Comparison of ENCODE assay signal across 16 cellular contexts in the genomic region with DNA sequence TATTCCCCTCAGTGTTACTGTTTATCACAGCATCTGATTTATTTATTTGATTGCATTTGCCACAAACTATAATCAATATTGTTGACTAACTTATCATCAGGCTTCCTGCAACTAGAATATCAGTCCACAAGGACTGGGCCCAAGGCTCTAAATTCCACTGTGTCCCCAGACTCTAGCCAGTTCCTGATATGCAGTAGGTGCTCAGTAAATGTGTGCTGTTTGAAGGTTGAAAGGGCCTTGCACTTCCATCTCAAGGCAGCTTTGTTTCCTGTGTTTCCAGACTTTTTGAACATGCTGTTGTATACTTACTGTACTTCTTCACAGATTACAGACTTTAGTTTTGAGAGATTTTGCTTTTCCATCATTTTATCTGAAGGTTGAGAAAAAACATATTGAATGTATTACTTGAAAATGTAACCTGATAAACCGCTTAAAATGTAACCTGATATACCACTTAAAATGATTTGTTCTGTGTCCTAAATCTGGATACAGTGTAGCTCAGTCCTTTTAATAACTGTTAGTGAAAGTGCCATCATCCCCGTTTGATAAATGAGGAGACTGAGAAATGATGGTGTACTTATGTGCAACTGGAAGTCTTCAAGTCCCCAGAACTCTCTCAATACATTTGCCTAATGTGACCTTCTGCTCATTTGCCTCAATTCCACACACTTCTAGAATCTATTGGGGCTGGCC.
"Had no signal": no experiment of that assay in that cellular context is flagged by ENCODE, and none has a peak within 500 bp of the region (broad histone marks: within the 10 kb centered on the region; RNA-seq: fewer than 3 reads in every experiment).

No MANE protein-coding gene starts in this region.

- H3K9me3 Mint-ChIP-seq: activated CD4-positive, alpha-beta T cell treated with anti-CD3 and anti-CD28 coated beads, Interleukin-2, amount 10 ng/mL, durations not matched to agents 7 days and 5 days; brain; natural killer cell had no signal

- H3K4me3 Mint-ChIP-seq: activated CD4-positive, alpha-beta T cell treated with anti-CD3 and anti-CD28 coated beads, Interleukin-2, amount 10 ng/mL, durations not matched to agents 7 days and 5 days; brain; natural killer cell had no signal

- H3K27ac Mint-ChIP-seq: activated CD4-positive, alpha-beta T cell treated with anti-CD3 and anti-CD28 coated beads, Interleukin-2, amount 10 ng/mL, durations not matched to agents 7 days and 5 days; progenitor cell of endocrine pancreas had no signal

- H3K27ac ChIP-seq: transverse colon had no signal

- H3K4me3 ChIP-seq: lung, smooth muscle cell, transverse colon had no signal

- H3K4me1 ChIP-seq: transverse colon had no signal

- H3K4me1 Mint-ChIP-seq: activated CD4-positive, alpha-beta T cell treated with anti-CD3 and anti-CD28 coated beads, Interleukin-2, amount 10 ng/mL, durations not matched to agents 7 days and 5 days; brain; natural killer cell had no signal

- ATAC-seq: natural killer cell, right cardiac atrium had no signal

- H3K27me3 ChIP-seq: transverse colon had no signal

- H3K9me3 ChIP-seq: transverse colon had no signal

- DNase-seq: activated CD4-positive, alpha-beta T cell treated with anti-CD3 and anti-CD28 coated beads, Interleukin-2, amount 10 ng/mL, durations not matched to agents 7 days and 5 days; activated CD4-positive, CD25-positive, alpha-beta regulatory T cell; activated gamma-delta T cell; activated T-cell treated with anti-CD3 and anti-CD28 coated beads for 4 hours; amygdala; cerebellar nuclear complex; dermis blood vessel endothelial cell; natural killer cell; right cardiac atrium; stimulated activated naive CD4-positive, alpha-beta T cell; substantia nigra; transverse colon had no signal

- H3K27me3 Mint-ChIP-seq: activated CD4-positive, alpha-beta T cell treated with anti-CD3 and anti-CD28 coated beads, Interleukin-2, amount 10 ng/mL, durations not matched to agents 7 days and 5 days; progenitor cell of endocrine pancreas had no signal

- H3K4me2 ChIP-seq: smooth muscle cell had no signal
